8 cellular contexts compared by ENCODE assay signal in genomic region chr6:38638941-38639497, GRCh38. TPM values are rescaled to one million over a fixed set of nuclear protein-coding genes. Genes with fewer than 3 reads are reported as not detected.
DNase-seq lines count a peak whose midpoint lies in the region; ATAC-seq and TF ChIP-seq lines count a peak whose summit lies in the region.

No MANE protein-coding gene starts in this region.

- no peak overlapping the region for H2BK120ac ChIP-seq in neuronal stem cell (ENCODE audit: low read depth, low read length)

- no peaks in the 10 kb centered on the region for H3F3A ChIP-seq in OCI-LY1 (ENCODE audit: insufficient read depth, low read length)

- H3K4me1 ChIP-seq in OCI-LY1 (ENCODE audit: insufficient read depth, low read length, severe bottlenecking) (peaks cover 17% of the 10 kb centered on the region), neuronal stem cell (ENCODE audit: control insufficient read depth in 2 of 2, insufficient read depth in 1 of 2, low read depth in 1 of 2, low read length in 2 of 2) (peaks cover 2 to 3% of the 10 kb centered on the region in 2 donors)

- H3K27ac ChIP-seq in OCI-LY1 (ENCODE audit: low read depth, low read length, poor library complexity, severe bottlenecking) (no peak overlapping the region), neuronal stem cell (replicated peaks; ENCODE audit: low read length) (peak overlapping the region; percentile 95)

- H3K23ac ChIP-seq in neuronal stem cell (ENCODE audit: low read depth, low read length, poor library complexity), result no peak overlapping the region

- H3K27me3 ChIP-seq in OCI-LY1 (ENCODE audit: insufficient read depth, low read length) (no peaks in the 10 kb centered on the region), neuronal stem cell (ENCODE audit: control insufficient read depth in 3 of 3, insufficient read depth in 3 of 3, low read depth in 1 of 3, low read length in 3 of 3) (no peaks in the 10 kb centered on the region)

- no peak overlapping the region for H2BK12ac ChIP-seq in neuronal stem cell (ENCODE audit: low read length)

- no peak overlapping the region for H3K14ac ChIP-seq in neuronal stem cell (ENCODE audit: low read length)

- WGBS in neuronal stem cell (ENCODE audit: extremely low coverage in 2 of 2, insufficient read length in 2 of 2, insufficient replicate concordance in 1 of 2), 2 donors, result no CpG with 5 or more reads among the region's 15 CpGs

- no peak overlapping the region for H2AK5ac ChIP-seq in neuronal stem cell (ENCODE audit: low read depth, low read length)

- H3K9ac ChIP-seq in OCI-LY1 (ENCODE audit: low read length), result peak overlapping the region; percentile 65
- H3K9ac ChIP-seq in neuronal stem cell (ENCODE audit: low read depth, low read length, poor library complexity), result peak overlapping the region; percentile 85

- H3K36me3 ChIP-seq in OCI-LY1 (ENCODE audit: insufficient read depth, low read length) (no peaks in the 10 kb centered on the region), neuronal stem cell (replicated peaks in 1 of 2; ENCODE audit: control insufficient read depth in 2 of 2, insufficient read depth in 2 of 2, low read length in 2 of 2) (no peaks in the 10 kb centered on the region)

- H3K4me3 ChIP-seq in OCI-LY1 (ENCODE audit: low read depth, low read length, poor library complexity, severe bottlenecking) (peak overlapping the region; percentile 87), neuronal stem cell (ENCODE audit: low read length in 2 of 2) (peak overlapping the region; percentile 61 to 97)

- peak overlapping the region; percentile 100 for H3K18ac ChIP-seq in neuronal stem cell (ENCODE audit: low read length)

- H2AFZ ChIP-seq in OCI-LY1 (ENCODE audit: low read length) (peak overlapping the region; percentile 28), neuronal stem cell (ENCODE audit: low read length) (peak overlapping the region; percentile 99)

- H4K91ac ChIP-seq in neuronal stem cell (ENCODE audit: low read depth, low read length, poor library complexity), result no peak overlapping the region

- ATAC-seq in HG03060 (IDR thresholded peaks at IDR 0.05; ENCODE audit: low read depth, unreplicated experiment), result peak; percentile 11

- peak overlapping the region; percentile 85 for H3K4me2 ChIP-seq in OCI-LY1 (ENCODE audit: low read length)
- H3K4me2 ChIP-seq in neuronal stem cell (ENCODE audit: insufficient read depth, low read length, poor library complexity, severe bottlenecking), result peak overlapping the region; percentile 89

- H4K20me1 ChIP-seq in OCI-LY1 (ENCODE audit: insufficient read depth, low read length), result no peaks in the 10 kb centered on the region

- no peak overlapping the region for H4K8ac ChIP-seq in neuronal stem cell (ENCODE audit: low read depth, low read length)

- H3K79me2 ChIP-seq in OCI-LY1 (ENCODE audit: insufficient read depth, low read length), result no peaks in the 10 kb centered on the region

- DNase-seq in DMS79 (lab: John Stamatoyannopoulos, UW) (peak; percentile 33), DMS79 treated with DMSO at 0.1 percent for 48 hours (lab: John Stamatoyannopoulos, UW) (no peak), fibroblast of peridontal ligament (ENCODE audit: extremely low read depth) (peak; percentile 43), neuronal stem cell (ENCODE audit: low spot score) (no peak), superior temporal gyrus (ENCODE audit: extremely low spot score) (peak; percentile 67)
- DNase-seq in activated T-helper 1 cell treated with anti-CD3 and anti-CD28 coated beads, Interleukin-2, amount 50 U/mL, for 16 hours (ENCODE audit: low read depth in 1 of 2, low spot score in 1 of 2), result peak; percentile 40 to 47

- no peak overlapping the region for H2BK15ac ChIP-seq in neuronal stem cell (ENCODE audit: low read length)

- H3K79me1 ChIP-seq in neuronal stem cell (ENCODE audit: low read depth, low read length), result no peaks in the 10 kb centered on the region

- H2BK5ac ChIP-seq in neuronal stem cell (ENCODE audit: low read length), result peak overlapping the region; percentile 91

- H3K9me3 ChIP-seq in OCI-LY1 (ENCODE audit: low read length) (no peaks in the 10 kb centered on the region), neuronal stem cell (replicated peaks in 1 of 2; ENCODE audit: control insufficient read depth in 2 of 2, insufficient read depth in 1 of 2, low read depth in 1 of 2, low read length in 2 of 2) (no peaks in the 10 kb centered on the region)

- no peaks in the 10 kb centered on the region for H3K9me2 ChIP-seq in OCI-LY1 (ENCODE audit: low read depth, low read length)

- H3K4ac ChIP-seq in neuronal stem cell (ENCODE audit: low read length), result no peak overlapping the region

- TF ChIP-seq CTCF in OCI-LY1 (IDR thresholded peaks at IDR 0.05; ENCODE audit: low read length), result no peak

RNA-seq across cellular contexts. Expression of gene BTBD9, which starts 0.7 kb away (rescaled TPM):
- 2.4 TPM for polyA plus RNA-seq in neuronal stem cell (2013, experiment 1 of 2)
- 2.3 TPM for polyA plus RNA-seq in neuronal stem cell (2013, experiment 2 of 2)

Comparison
In these comparisons a context has a peak if more than half of its experiments do, and no peak if none do; other contexts are left out.
1. DNase-seq: peak in DMS79 (single experiment), activated T-helper 1 cell treated with anti-CD3 and anti-CD28 coated beads, Interleukin-2, amount 50 U/mL, for 16 hours (2 of 2), fibroblast of peridontal ligament (single experiment) and superior temporal gyrus (single experiment); none in DMS79 treated with DMSO at 0.1 percent for 48 hours (single experiment) and neuronal stem cell (single experiment).